ENCODE assay signal across 8 cellular contexts in the genomic region with DNA sequence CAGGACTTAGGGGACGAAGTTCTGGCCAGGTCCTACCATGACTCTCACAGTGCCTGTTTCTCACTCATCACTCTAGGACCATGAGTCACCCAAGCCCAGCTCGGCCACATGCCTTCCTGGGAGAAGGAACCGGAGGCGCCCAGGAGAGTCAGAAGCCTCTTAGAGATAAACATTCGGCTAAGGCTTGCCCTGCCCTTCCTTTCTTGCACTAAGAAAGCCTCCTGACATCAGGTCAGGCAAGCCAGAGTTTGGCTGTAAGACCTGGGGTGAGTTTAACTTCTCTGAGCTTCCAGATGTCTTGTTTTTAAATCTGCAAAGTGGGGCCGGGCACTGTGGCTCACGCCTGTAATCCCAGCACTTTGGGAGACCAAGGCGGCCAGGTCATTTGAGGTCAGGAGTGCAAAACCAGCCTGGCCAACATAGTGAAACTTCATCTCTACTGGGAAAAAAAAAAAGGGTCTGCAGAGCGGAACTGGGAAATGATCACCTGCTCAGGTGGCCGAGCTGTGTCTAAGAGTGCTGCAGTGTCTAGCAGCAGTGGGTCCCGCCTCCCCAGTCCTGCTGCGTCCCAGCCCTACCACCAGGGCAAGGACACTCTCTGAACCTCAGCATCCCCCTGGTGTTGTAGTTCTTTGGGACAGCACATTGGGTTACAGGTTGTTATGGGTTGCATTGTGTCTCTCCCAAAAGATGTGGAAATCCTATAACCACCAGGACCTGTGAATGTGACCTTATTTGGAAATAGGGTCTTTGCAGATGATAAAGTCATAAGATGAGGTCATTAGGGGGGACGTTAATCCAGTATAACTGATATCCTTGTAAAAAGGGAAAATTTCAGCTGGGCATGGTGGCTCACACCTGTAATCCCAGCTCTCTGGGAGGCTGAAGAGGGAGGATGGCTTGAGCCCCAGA. TPM values are rescaled to one million over a fixed set of nuclear protein-coding genes. Genes with fewer than 3 reads are reported as not detected.
A peak's percentile ranks its signal among the peaks of the same experiment; 100 is the strongest.
DNase-seq lines count a peak whose midpoint lies in the region; ATAC-seq lines count a peak whose summit lies in the region.

No MANE protein-coding gene starts in this region.

- peak overlapping the region; percentile 43 for H3K4me3 Mint-ChIP-seq in activated CD8-positive, alpha-beta T cell treated with anti-CD3 and anti-CD28 coated beads, Interleukin-2, amount 10 ng/mL, durations not matched to agents 7 days and 5 days

- H3K27me3 ChIP-seq in H7 (ENCODE audit: control insufficient read depth, insufficient read depth, low read length) = no peaks in the 10 kb centered on the region

- POLR2A ChIA-PET in activated CD8-positive, alpha-beta T cell treated with anti-CD3 and anti-CD28 coated beads, Interleukin-2, amount 10 ng/mL, durations not matched to agents 7 days and 5 days (lab: Charles Lee) = no interaction called here

- H3K27ac Mint-ChIP-seq in activated CD8-positive, alpha-beta T cell treated with anti-CD3 and anti-CD28 coated beads, Interleukin-2, amount 10 ng/mL, durations not matched to agents 7 days and 5 days = no peak overlapping the region

- peaks cover 5% of the 10 kb centered on the region for H3K36me3 ChIP-seq in H7 (replicated peaks; ENCODE audit: control insufficient read depth, insufficient read depth, low read length)

- H3K4me1 Mint-ChIP-seq in activated CD8-positive, alpha-beta T cell treated with anti-CD3 and anti-CD28 coated beads, Interleukin-2, amount 10 ng/mL, durations not matched to agents 7 days and 5 days (ENCODE audit: low read depth) = peaks cover 32% of the 10 kb centered on the region

- H3K9me3 Mint-ChIP-seq in activated CD8-positive, alpha-beta T cell treated with anti-CD3 and anti-CD28 coated beads, Interleukin-2, amount 10 ng/mL, durations not matched to agents 7 days and 5 days (ENCODE audit: insufficient read depth) = no peaks in the 10 kb centered on the region

- DNase-seq in AG08396 (ENCODE audit: low spot score) (peak; percentile 82), H7 (peak; percentile 77), islet precursor cell (peak; percentile 78), SKM-1 (lab: John Stamatoyannopoulos, UW; ENCODE audit: unreplicated experiment) (no peak), NCI-H1436 (lab: John Stamatoyannopoulos, UW) (no peak)
- no peak for DNase-seq in activated CD8-positive, alpha-beta T cell treated with anti-CD3 and anti-CD28 coated beads, Interleukin-2, amount 10 ng/mL, durations not matched to agents 7 days and 5 days

- no peak for ATAC-seq in activated CD8-positive, alpha-beta T cell treated with anti-CD3 and anti-CD28 coated beads, Interleukin-2, amount 10 ng/mL, durations not matched to agents 7 days and 5 days
- ATAC-seq in HG02642 (IDR thresholded peaks at IDR 0.05; ENCODE audit: poor library complexity, unreplicated experiment) (no peak), HG03520 (IDR thresholded peaks at IDR 0.05; ENCODE audit: unreplicated experiment) (no peak)

- H3K36me3 Mint-ChIP-seq in activated CD8-positive, alpha-beta T cell treated with anti-CD3 and anti-CD28 coated beads, Interleukin-2, amount 10 ng/mL, durations not matched to agents 7 days and 5 days (ENCODE audit: low read depth) = peaks cover 9% of the 10 kb centered on the region

- no peak overlapping the region for H3K4me3 ChIP-seq in H7 (ENCODE audit: insufficient read depth, low read depth, low read length)

- H3K27me3 Mint-ChIP-seq in activated CD8-positive, alpha-beta T cell treated with anti-CD3 and anti-CD28 coated beads, Interleukin-2, amount 10 ng/mL, durations not matched to agents 7 days and 5 days (ENCODE audit: low read depth) = peaks cover 4% of the 10 kb centered on the region

- CTCF ChIA-PET in activated CD8-positive, alpha-beta T cell treated with anti-CD3 and anti-CD28 coated beads, Interleukin-2, amount 10 ng/mL, durations not matched to agents 7 days and 5 days (lab: Charles Lee) = interaction anchor here (0.7 to 1.0 kb wide), 3 partner anchors 10 to 166 kb away, joined by 3 to 4 read pairs (median 3); no protein-coding TSS in a partner anchor

RNA-seq across cellular contexts. Expression of a gene that starts 1.8 kb away (rescaled TPM):
- 56.0 and 76.2 TPM in 2 replicates for total RNA-seq in H7 (2014; rRNA removed; shearing (Covaris generic))
- total RNA-seq in activated CD8-positive, alpha-beta T cell treated with anti-CD3 and anti-CD28 coated beads, Interleukin-2, amount 10 ng/mL, durations not matched to agents 7 days and 5 days = 10 to 100 TPM; 74.6 to 81.5 TPM

Comparison
In these comparisons a context has a peak if more than half of its experiments do, and no peak if none do; other contexts are left out.
1. DNase-seq: peak in AG08396 (single experiment), H7 (single experiment) and islet precursor cell (single experiment); none in activated CD8-positive, alpha-beta T cell treated with anti-CD3 and anti-CD28 coated beads, Interleukin-2, amount 10 ng/mL, durations not matched to agents 7 days and 5 days (single experiment), SKM-1 (single experiment) and NCI-H1436 (single experiment).